1 cellular context compared by ENCODE assay signal in the genomic region with DNA sequence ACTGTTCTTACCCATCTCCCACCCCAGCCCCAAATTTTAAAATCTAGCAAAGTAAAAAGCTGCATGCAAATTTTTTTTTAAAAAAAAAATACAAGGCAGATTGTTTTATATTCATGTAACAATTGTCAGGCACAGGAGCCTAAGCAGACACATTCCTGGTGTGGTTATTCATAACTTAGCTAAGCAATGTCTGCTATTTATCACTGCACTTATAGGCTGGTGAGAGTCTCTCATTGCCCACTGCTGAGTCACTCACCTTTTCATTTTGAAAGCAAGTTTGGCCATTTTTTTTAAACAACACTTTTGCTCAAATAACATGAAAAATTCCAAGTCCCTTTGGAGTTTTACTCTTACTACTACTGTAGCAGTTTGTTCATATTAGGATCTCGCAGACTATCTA.
TF ChIP-seq lines count a peak whose summit lies in the region.

No MANE protein-coding gene starts in this region.

TF ChIP-seq in GM23338, 12 proteins besides CTCF, POLR2A, EP300 and RAD21 (continued from another document):
- TF ChIP-seq, protein P1, sequence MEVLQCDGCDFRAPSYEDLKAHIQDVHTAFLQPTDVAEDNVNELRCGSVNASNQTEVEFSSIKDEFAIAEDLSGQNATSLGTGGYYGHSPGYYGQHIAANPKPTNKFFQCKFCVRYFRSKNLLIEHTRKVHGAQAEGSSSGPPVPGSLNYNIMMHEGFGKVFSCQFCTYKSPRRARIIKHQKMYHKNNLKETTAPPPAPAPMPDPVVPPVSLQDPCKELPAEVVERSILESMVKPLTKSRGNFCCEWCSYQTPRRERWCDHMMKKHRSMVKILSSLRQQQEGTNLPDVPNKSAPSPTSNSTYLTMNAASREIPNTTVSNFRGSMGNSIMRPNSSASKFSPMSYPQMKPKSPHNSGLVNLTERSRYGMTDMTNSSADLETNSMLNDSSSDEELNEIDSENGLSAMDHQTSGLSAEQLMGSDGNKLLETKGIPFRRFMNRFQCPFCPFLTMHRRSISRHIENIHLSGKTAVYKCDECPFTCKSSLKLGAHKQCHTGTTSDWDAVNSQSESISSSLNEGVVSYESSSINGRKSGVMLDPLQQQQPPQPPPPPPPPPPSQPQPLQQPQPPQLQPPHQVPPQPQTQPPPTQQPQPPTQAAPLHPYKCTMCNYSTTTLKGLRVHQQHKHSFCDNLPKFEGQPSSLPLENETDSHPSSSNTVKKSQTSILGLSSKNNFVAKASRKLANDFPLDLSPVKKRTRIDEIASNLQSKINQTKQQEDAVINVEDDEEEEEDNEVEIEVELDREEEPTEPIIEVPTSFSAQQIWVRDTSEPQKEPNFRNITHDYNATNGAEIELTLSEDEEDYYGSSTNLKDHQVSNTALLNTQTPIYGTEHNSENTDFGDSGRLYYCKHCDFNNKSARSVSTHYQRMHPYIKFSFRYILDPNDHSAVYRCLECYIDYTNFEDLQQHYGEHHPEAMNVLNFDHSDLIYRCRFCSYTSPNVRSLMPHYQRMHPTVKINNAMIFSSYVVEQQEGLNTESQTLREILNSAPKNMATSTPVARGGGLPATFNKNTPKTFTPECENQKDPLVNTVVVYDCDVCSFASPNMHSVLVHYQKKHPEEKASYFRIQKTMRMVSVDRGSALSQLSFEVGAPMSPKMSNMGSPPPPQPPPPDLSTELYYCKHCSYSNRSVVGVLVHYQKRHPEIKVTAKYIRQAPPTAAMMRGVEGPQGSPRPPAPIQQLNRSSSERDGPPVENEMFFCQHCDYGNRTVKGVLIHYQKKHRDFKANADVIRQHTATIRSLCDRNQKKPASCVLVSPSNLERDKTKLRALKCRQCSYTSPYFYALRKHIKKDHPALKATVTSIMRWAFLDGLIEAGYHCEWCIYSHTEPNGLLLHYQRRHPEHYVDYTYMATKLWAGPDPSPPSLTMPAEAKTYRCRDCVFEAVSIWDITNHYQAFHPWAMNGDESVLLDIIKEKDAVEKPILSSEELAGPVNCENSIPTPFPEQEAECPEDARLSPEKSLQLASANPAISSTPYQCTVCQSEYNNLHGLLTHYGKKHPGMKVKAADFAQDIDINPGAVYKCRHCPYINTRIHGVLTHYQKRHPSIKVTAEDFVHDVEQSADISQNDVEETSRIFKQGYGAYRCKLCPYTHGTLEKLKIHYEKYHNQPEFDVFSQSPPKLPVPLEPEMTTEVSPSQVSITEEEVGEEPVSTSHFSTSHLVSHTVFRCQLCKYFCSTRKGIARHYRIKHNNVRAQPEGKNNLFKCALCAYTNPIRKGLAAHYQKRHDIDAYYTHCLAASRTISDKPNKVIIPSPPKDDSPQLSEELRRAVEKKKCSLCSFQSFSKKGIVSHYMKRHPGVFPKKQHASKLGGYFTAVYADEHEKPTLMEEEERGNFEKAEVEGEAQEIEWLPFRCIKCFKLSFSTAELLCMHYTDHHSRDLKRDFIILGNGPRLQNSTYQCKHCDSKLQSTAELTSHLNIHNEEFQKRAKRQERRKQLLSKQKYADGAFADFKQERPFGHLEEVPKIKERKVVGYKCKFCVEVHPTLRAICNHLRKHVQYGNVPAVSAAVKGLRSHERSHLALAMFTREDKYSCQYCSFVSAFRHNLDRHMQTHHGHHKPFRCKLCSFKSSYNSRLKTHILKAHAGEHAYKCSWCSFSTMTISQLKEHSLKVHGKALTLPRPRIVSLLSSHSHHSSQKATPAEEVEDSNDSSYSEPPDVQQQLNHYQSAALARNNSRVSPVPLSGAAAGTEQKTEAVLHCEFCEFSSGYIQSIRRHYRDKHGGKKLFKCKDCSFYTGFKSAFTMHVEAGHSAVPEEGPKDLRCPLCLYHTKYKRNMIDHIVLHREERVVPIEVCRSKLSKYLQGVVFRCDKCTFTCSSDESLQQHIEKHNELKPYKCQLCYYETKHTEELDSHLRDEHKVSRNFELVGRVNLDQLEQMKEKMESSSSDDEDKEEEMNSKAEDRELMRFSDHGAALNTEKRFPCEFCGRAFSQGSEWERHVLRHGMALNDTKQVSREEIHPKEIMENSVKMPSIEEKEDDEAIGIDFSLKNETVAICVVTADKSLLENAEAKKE (CRISPR knock-in tag; IDR thresholded peaks at IDR 0.05), result no peak
- TF ChIP-seq ZNF114 (CRISPR knock-in tag; IDR thresholded peaks at IDR 0.05), result no peak
